8 cellular contexts compared by ENCODE assay signal in genomic region chr3:50268703-50269451, GRCh38. TPM values are rescaled to one million over a fixed set of nuclear protein-coding genes. Genes with fewer than 3 reads are reported as not detected.
DNase-seq lines count a peak whose midpoint lies in the region; ATAC-seq, FAIRE-seq and TF ChIP-seq lines count a peak whose summit lies in the region.

SEMA3B (plus strand) TSS chr3:50269147; CDS start chr3:50269241, 94 bp downstream.

- no peak for TF ChIP-seq EP300 in K562 (IDR thresholded peaks at IDR 0.05; ENCODE audit: low read length)

- no peak within 1 kb of the TSS for H3K27ac Mint-ChIP-seq in effector memory CD8-positive, alpha-beta T cell

- ATAC-seq in K562, result no peak
- ATAC-seq in GM18867 (IDR thresholded peaks at IDR 0.05; ENCODE audit: unreplicated experiment), result no peak
- no peak for ATAC-seq in effector memory CD8-positive, alpha-beta T cell (replicated peaks)

- in situ Hi-C loops in K562 (cut with MboI), result no loop called here

- H3K4me3 ChIP-seq in HEK293 (ENCODE audit: low read depth, low read length), result no peak within 1 kb of the TSS
- H3K4me3 ChIP-seq in K562, result no peak within 1 kb of the TSS
- H3K4me3 ChIP-seq in subcutaneous abdominal adipose tissue (ENCODE audit: low read depth in 1 of 5, low read length in 5 of 5), result peak within 1 kb of the TSS; percentile 48 to 74 (median 62)

- no peaks in the 10 kb centered on the region for H3K27me3 ChIP-seq in K562 (ENCODE audit: control insufficient read depth in 2 of 2, insufficient read depth in 2 of 2, low read length in 2 of 2)
- peaks cover 0 to 3% (median 0%) of the 10 kb centered on the region in 5 donors for H3K27me3 ChIP-seq in subcutaneous abdominal adipose tissue (ENCODE audit: control insufficient read depth in 5 of 5, insufficient read depth in 4 of 5, low read length in 5 of 5)

- CTCF ChIA-PET in HEK293 (lab: Yijun Ruan, JAX), result interaction anchor here (0.6 to 3.8 kb wide), 6 partner anchors 9 to 77 kb away, joined by 3 to 38 read pairs (median 4); partner anchors contain the start of gene HYAL2
- CTCF ChIA-PET in K562 (lab: Yijun Ruan, JAX; ENCODE audit: low intra/inter-chr PET ratio), result interaction anchor here (0.6 kb wide), 1 partner anchor 42 kb away, joined by 3 read pairs; no protein-coding TSS in a partner anchor

- peaks cover 20% of the 10 kb centered on the region for H3K36me3 Mint-ChIP-seq in effector memory CD8-positive, alpha-beta T cell (ENCODE audit: insufficient read depth)

- 24% methylated on average over 12 of the region's 21 CpGs for WGBS in K562 (ENCODE audit: insufficient coverage, low coverage, missing lambda C conversion rate)

- no peaks in the 10 kb centered on the region for H3K9me1 ChIP-seq in K562 (ENCODE audit: control insufficient read depth, insufficient read depth, low read length)

- H3K79me2 ChIP-seq in K562 (ENCODE audit: control insufficient read depth, insufficient read depth, low read length), result no peaks in the 10 kb centered on the region

- no peak for DNase-seq in K562 (ENCODE audit: extremely low read depth in 1 of 4, low spot score in 3 of 4)
- peak; percentile 72 for DNase-seq in kidney glomerular epithelial cell (lab: John Stamatoyannopoulos, UW)
- DNase-seq in NCI-H146 (lab: John Stamatoyannopoulos, UW), result no peak
- DNase-seq in effector memory CD8-positive, alpha-beta T cell, result no peak
- DNase-seq in KG1 (lab: John Stamatoyannopoulos, UW), result no peak

- TF ChIP-seq RAD21 in K562 (CRISPR knock-in tag; conservative IDR thresholded peaks at IDR 0.05 in 1 of 2, IDR thresholded peaks at IDR 0.05 in 1 of 2), result no peak

- H3K9me3 ChIP-seq in HEK293 (ENCODE audit: control insufficient read depth, insufficient read depth, low read depth, low read length), result no peaks in the 10 kb centered on the region
- H3K9me3 ChIP-seq in K562 (replicated peaks; ENCODE audit: control insufficient read depth, insufficient read depth, low read depth, low read length), result no peaks in the 10 kb centered on the region
- no peaks in the 10 kb centered on the region for H3K9me3 ChIP-seq in subcutaneous abdominal adipose tissue (ENCODE audit: control insufficient read depth in 5 of 5, low read length in 5 of 5)

- no peak within 1 kb of the TSS for H2AFZ ChIP-seq in K562 (ENCODE audit: low read depth, low read length)

- intact Hi-C loops in K562 (cut with micrococcal nuclease), result no loop called here

- peaks cover 7 to 13% of the 10 kb centered on the region in 2 donors for H3K27me3 Mint-ChIP-seq in effector memory CD8-positive, alpha-beta T cell

- H3K4me3 Mint-ChIP-seq in effector memory CD8-positive, alpha-beta T cell, result no peak within 1 kb of the TSS

- H3K4me1 ChIP-seq in HEK293 (ENCODE audit: control insufficient read depth, insufficient read depth, low read length) (peaks cover 3% of the 10 kb centered on the region; the same call in 1 of the 2 replicates), K562 (replicated peaks in 1 of 2; ENCODE audit: control insufficient read depth in 2 of 2, insufficient read depth in 2 of 2, low read length in 2 of 2) (peaks cover 7 to 65% of the 10 kb centered on the region in 2 experiments; a peak in 4 of 5 replicates), subcutaneous abdominal adipose tissue (ENCODE audit: control insufficient read depth in 5 of 5, insufficient read depth in 5 of 5, low read length in 5 of 5) (peaks cover 20 to 94% (median 87%) of the 10 kb centered on the region in 5 donors)

- no peak for FAIRE-seq in K562 (lab: Jason Lieb, UNC)

- BruUV-seq in K562 (replicated peaks; lab: Mats Ljungman, UMichigan), result no TSS peak

- no peaks in the 10 kb centered on the region for H3K9me3 Mint-ChIP-seq in effector memory CD8-positive, alpha-beta T cell

- TF ChIP-seq CTCF in HEK293 (tag by site-specific recombination; IDR thresholded peaks at IDR 0.05) (no peak), K562 (IDR thresholded peaks at IDR 0.05 in 2 of 3, conservative IDR thresholded peaks at IDR 0.05 in 1 of 3; ENCODE audit: insufficient read depth in 2 of 3, low read depth in 1 of 3, low read length in 3 of 3) (no peak)

- H4K20me1 ChIP-seq in K562 (replicated peaks; ENCODE audit: control insufficient read depth, insufficient read depth, low read length), result no peaks in the 10 kb centered on the region; the same call in 1 of the 2 replicates

- no peaks in the 10 kb centered on the region for H3K36me3 ChIP-seq in HEK293 (ENCODE audit: control insufficient read depth in 2 of 2, insufficient read depth in 1 of 2, low read length in 2 of 2)
- H3K36me3 ChIP-seq in K562 (ENCODE audit: control insufficient read depth, insufficient read depth, low read length), result no peaks in the 10 kb centered on the region
- H3K36me3 ChIP-seq in subcutaneous abdominal adipose tissue (ENCODE audit: control insufficient read depth in 5 of 5, insufficient read depth in 5 of 5, low read length in 5 of 5), result no peaks in the 10 kb centered on the region

- H3K4me2 ChIP-seq in K562 (ENCODE audit: insufficient read depth, low read length), result no peak within 1 kb of the TSS

- no peak for TF ChIP-seq POLR2A in K562 (conservative IDR thresholded peaks at IDR 0.05)

- H3K9ac ChIP-seq in K562 (ENCODE audit: insufficient read depth in 1 of 2, low read depth in 2 of 2, low read length in 2 of 2), result peak within 1 kb of the TSS in 1 of 2 experiments; percentile 26; a peak in 2 of 4 replicates
- peak within 1 kb of the TSS in 3 of 5 donors; percentile 49 to 82 (median 74) for H3K9ac ChIP-seq in subcutaneous abdominal adipose tissue (ENCODE audit: low read length in 5 of 5)

- peaks cover 5 to 8% of the 10 kb centered on the region in 2 donors for H3K4me1 Mint-ChIP-seq in effector memory CD8-positive, alpha-beta T cell (ENCODE audit: low read depth in 2 of 2)

- POLR2A ChIA-PET in HEK293 (lab: Yijun Ruan, JAX), result interaction anchor here (1.7 kb wide), 1 partner anchor 59 kb away, joined by 4 read pairs; the partner anchor contains the start of gene TUSC2
- POLR2A ChIA-PET in K562 (lab: Yijun Ruan, JAX), result interaction anchor here (0.5 to 1.2 kb wide), 3 partner anchors 16 to 105 kb away, joined by 3 read pairs; no protein-coding TSS in a partner anchor

- H3K27ac ChIP-seq in HEK293 (ENCODE audit: extremely low read depth, low read depth, low read length) (no peak within 1 kb of the TSS), K562 (ENCODE audit: extremely low read depth, low read depth, low read length) (no peak within 1 kb of the TSS), subcutaneous abdominal adipose tissue (ENCODE audit: low read depth, low read length) (peak within 1 kb of the TSS; percentile 83)

TF ChIP-seq in HEK293, 187 proteins besides CTCF, POLR2A, EP300 and RAD21 (continues in another document):
- 0 out of 2 replicates have a peak, but pooled peaks have one; percentile 40 for TF ChIP-seq PATZ1 (tag by site-specific recombination; IDR thresholded peaks at IDR 0.05)
- TF ChIP-seq SP3 (tag by site-specific recombination; IDR thresholded peaks at IDR 0.05), result no peak

TF ChIP-seq in K562, 482 proteins besides CTCF, POLR2A, EP300 and RAD21 (continues in another document):
- TF ChIP-seq ATF4 (CRISPR knock-in tag; IDR thresholded peaks at IDR 0.05), result no peak
- TF ChIP-seq CHAMP1 (IDR thresholded peaks at IDR 0.05), result no peak

RNA-seq across cellular contexts. Expression of gene SEMA3B, which starts in this region (rescaled TPM):
- 7.6 and 22.1 TPM in 2 replicates for total RNA-seq in K562 (2011; cell fraction: chromatin; rRNA removed; ENCODE audit: low replicate concordance)
- 12.1 and 17.2 TPM in 2 replicates for total RNA-seq in K562 (2011; cell fraction: nucleolus; rRNA removed)
- total RNA-seq in K562 (2011; cell fraction: nucleoplasm; rRNA removed), result 4.6 and 11.0 TPM in 2 replicates
- total RNA-seq in K562 (2014; rRNA removed) (0.82 and 1.1 TPM in 2 replicates), K562 (2014; rRNA removed; fragmentation: Illumina TruSeq; extraction: Trizol) (0.13 and 0.18 TPM in 2 replicates), K562 (2015; rRNA removed; fragmentation: Illumina TruSeq; extraction: Trizol) (0.29 and 0.30 TPM in 2 replicates), K562 (2021) (1.8 and 2.2 TPM in 2 replicates)
- polyA plus RNA-seq in K562 (2011; rRNA removed) (1.3 and 2.5 TPM in 2 replicates), K562 (2014; fragmentation: Illumina TruSeq; extraction: Trizol) (0.27 and 0.37 TPM in 2 replicates), K562 (2014; fragmentation: Nextera tagmentation; extraction: Ambion mirVana) (under 1 TPM in 1 of 2 experiments, not detected in 1; 0.03 TPM), K562 (2014; rRNA removed) (1.7 and 2.3 TPM in 2 replicates)
- 1.5 and 2.7 TPM in 2 replicates for polyA plus RNA-seq in K562 (2011; cell fraction: cytosol; rRNA removed)
- 31.8 and 37.3 TPM in 2 replicates for polyA plus RNA-seq in K562 (2011; cell fraction: nucleus; rRNA removed)
- polyA plus RNA-seq in K562 (2012), result 1.3 and 4.7 TPM in 2 replicates
- 0.18 and 0.33 TPM in 2 replicates for polyA minus RNA-seq in K562 (2011; rRNA and poly(A)+ RNA removed)
- polyA minus RNA-seq in K562 (2011; cell fraction: cytosol; rRNA and poly(A)+ RNA removed), result 3.0 and 5.2 TPM in 2 replicates
- 4.4 and 10.3 TPM in 2 replicates for polyA minus RNA-seq in K562 (2011; cell fraction: nucleus; rRNA and poly(A)+ RNA removed)

Comparison
In these comparisons a context has a peak if more than half of its experiments do, and no peak if none do; other contexts are left out.
1. H3K4me3 ChIP-seq: peak in subcutaneous abdominal adipose tissue (5 of 5); none in HEK293 (single experiment) and K562 (single experiment).
2. Of the 44 proteins assayed by ChIP-seq in both K562 and HEK293: peak only in K562: ZNF121; only in HEK293: KLF1, PATZ1 and ZNF398; in both: none; in neither: 40.